8 cellular contexts compared by ENCODE assay signal in the genomic region with DNA sequence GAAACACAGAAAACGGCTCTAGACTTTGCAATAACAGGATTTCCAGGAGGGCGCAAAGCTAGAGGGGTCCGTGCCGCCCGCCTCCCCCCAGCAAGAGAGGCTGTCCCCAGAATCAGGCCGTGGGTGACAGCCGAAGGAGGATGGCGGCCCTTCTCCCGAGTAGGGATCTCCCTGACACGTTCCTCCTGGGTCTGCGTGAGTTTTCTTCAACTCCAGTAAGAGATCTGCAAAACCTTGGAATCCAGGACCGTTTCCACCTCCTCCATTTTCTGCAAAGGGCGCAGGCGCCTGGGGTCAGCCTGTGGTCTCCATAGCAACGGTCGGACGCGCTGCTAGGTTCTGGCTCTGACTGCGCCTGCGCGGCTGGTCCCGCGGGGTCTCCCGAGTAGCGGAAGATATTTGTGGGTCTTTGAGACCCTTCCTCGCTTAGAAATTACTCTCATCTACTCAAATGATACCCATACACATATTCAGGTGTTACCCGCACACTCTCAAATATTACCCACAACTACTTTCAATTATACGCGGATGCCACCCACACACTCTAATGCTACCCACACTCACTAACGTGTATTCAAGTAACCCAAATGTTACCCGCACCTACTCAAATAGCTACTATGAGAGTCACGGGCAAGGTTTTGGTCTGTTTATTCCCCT. TPM values are rescaled to one million over a fixed set of nuclear protein-coding genes. Genes with fewer than 3 reads are reported as not detected.
DNase-seq lines count a peak whose midpoint lies in the region; ATAC-seq and TF ChIP-seq lines count a peak whose summit lies in the region.

No MANE protein-coding gene starts in this region.

- intact Hi-C loops in activated CD8-positive, alpha-beta T cell treated with anti-CD3 and anti-CD28 coated beads for 36 hours (cut with micrococcal nuclease) = no loop called here
- intact Hi-C loops in CD14-positive monocyte (cut with micrococcal nuclease) = no loop called here

- no peak overlapping the region for H3K27ac ChIP-seq in fibroblast of lung (ENCODE audit: insufficient read depth, low read length)
- no peak overlapping the region for H3K27ac ChIP-seq in tibial nerve

- no peak for TF ChIP-seq EP300 in tibial nerve (IDR thresholded peaks at IDR 0.05)

- H3K9ac ChIP-seq in fibroblast of lung (ENCODE audit: insufficient read depth, low read length) = peak overlapping the region; percentile 55

- POLR2A ChIA-PET in activated CD8-positive, alpha-beta T cell treated with anti-CD3 and anti-CD28 coated beads for 36 hours (lab: Charles Lee) = interaction anchor here (1.0 kb wide), 1 partner anchor 174 kb away, joined by 4 read pairs; a partner anchor contains a TSS

- H3K4me2 ChIP-seq in fibroblast of lung (ENCODE audit: extremely low read depth, insufficient read depth, low read length) = peak overlapping the region; percentile 98

- no peaks in the 10 kb centered on the region for H3K36me3 Mint-ChIP-seq in activated CD8-positive, alpha-beta T cell treated with anti-CD3 and anti-CD28 coated beads for 36 hours (ENCODE audit: low read depth)
- H3K36me3 Mint-ChIP-seq in CD14-positive monocyte = no peaks in the 10 kb centered on the region

- whole genome bisulfite sequencing in tibial nerve, 2 donors = 4% methylated on average over 29 to 30 of the region's 32 CpGs

- H3K27me3 Mint-ChIP-seq in activated CD8-positive, alpha-beta T cell treated with anti-CD3 and anti-CD28 coated beads for 36 hours = peaks cover 70% of the 10 kb centered on the region
- H3K27me3 Mint-ChIP-seq in CD14-positive monocyte (ENCODE audit: low read depth in 3 of 3) = peaks cover 57 to 77% (median 57%) of the 10 kb centered on the region in 3 donors

- DNase-seq in DMS114 treated with DMSO at 0.1 percent for 48 hours (lab: John Stamatoyannopoulos, UW; ENCODE audit: unreplicated experiment) (peak; percentile 60), NCI-H1105 treated with DMSO at 0.1 percent for 48 hours (lab: John Stamatoyannopoulos, UW) (peak; percentile 68), fibroblast of lung (ENCODE audit: low read depth in 2 of 2) (peak; percentile 68 to 84), myocyte (ENCODE audit: low read depth) (peak; percentile 79), tibial nerve (ENCODE audit: low spot score in 2 of 2) (peak in 1 of 2 donors; percentile 57), CD14-positive monocyte (ENCODE audit: low spot score) (no peak), NOMO-1 treated with DMSO at 0.1 percent for 48 hours (lab: John Stamatoyannopoulos, UW; ENCODE audit: unreplicated experiment) (no peak)
- DNase-seq in activated CD8-positive, alpha-beta T cell treated with anti-CD3 and anti-CD28 coated beads for 36 hours = peak; percentile 68

- no peaks in the 10 kb centered on the region for H3K79me2 ChIP-seq in fibroblast of lung (ENCODE audit: control insufficient read depth, insufficient read depth, low read length)

- no peaks in the 10 kb centered on the region for H3K9me3 ChIP-seq in fibroblast of lung (ENCODE audit: control insufficient read depth, insufficient read depth, low read depth, low read length)
- no peaks in the 10 kb centered on the region for H3K9me3 ChIP-seq in tibial nerve

- H3K27ac Mint-ChIP-seq in activated CD8-positive, alpha-beta T cell treated with anti-CD3 and anti-CD28 coated beads for 36 hours = no peak overlapping the region
- no peak overlapping the region for H3K27ac Mint-ChIP-seq in CD14-positive monocyte

- peak; percentile 69 for ATAC-seq in activated CD8-positive, alpha-beta T cell treated with anti-CD3 and anti-CD28 coated beads for 36 hours

- no peaks in the 10 kb centered on the region for H3K36me3 ChIP-seq in fibroblast of lung (ENCODE audit: control insufficient read depth, insufficient read depth, low read length)
- no peaks in the 10 kb centered on the region for H3K36me3 ChIP-seq in tibial nerve

- H3K4me3 ChIP-seq in fibroblast of lung (replicated peaks in 1 of 4; ENCODE audit: control extremely low read depth in 1 of 4, insufficient read depth in 1 of 4, low read depth in 3 of 4, low read length in 4 of 4) = peak overlapping the region; percentile 59 to 66 (median 60)
- peak overlapping the region; percentile 29 to 56 (median 38) for H3K4me3 ChIP-seq in tibial nerve

- H3K27me3 ChIP-seq in fibroblast of lung (ENCODE audit: control insufficient read depth, insufficient read depth, low read length) (no peaks in the 10 kb centered on the region), tibial nerve (peaks cover 0 to 46% of the 10 kb centered on the region in 2 donors)

- no peak for TF ChIP-seq POLR2A in tibial nerve (IDR thresholded peaks at IDR 0.05)

- no peak for TF ChIP-seq CTCF in activated CD8-positive, alpha-beta T cell treated with anti-CD3 and anti-CD28 coated beads for 36 hours (IDR thresholded peaks at IDR 0.05)
- TF ChIP-seq CTCF in fibroblast of lung (conservative IDR thresholded peaks at IDR 0.05 in 1 of 2, IDR thresholded peaks at IDR 0.05 in 1 of 2; ENCODE audit: low read depth in 1 of 2, low read length in 2 of 2) (no peak), tibial nerve (IDR thresholded peaks at IDR 0.05) (no peak), CD14-positive monocyte (IDR thresholded peaks at IDR 0.05) (no peak)

- H3K4me1 ChIP-seq in fibroblast of lung (ENCODE audit: control insufficient read depth, extremely low read depth, insufficient read depth, low read length) (peaks cover 3% of the 10 kb centered on the region), tibial nerve (peaks cover 0 to 20% (median 4%) of the 10 kb centered on the region in 4 donors)

- H2AFZ ChIP-seq in fibroblast of lung (ENCODE audit: low read length) = peak overlapping the region; percentile 95

- CTCF ChIA-PET in activated CD8-positive, alpha-beta T cell treated with anti-CD3 and anti-CD28 coated beads for 36 hours (lab: Charles Lee) = interaction anchor here (1.1 kb wide), 1 partner anchor 61 kb away, joined by 3 read pairs; no protein-coding TSS in a partner anchor

- no peaks in the 10 kb centered on the region for H4K20me1 ChIP-seq in fibroblast of lung (ENCODE audit: control insufficient read depth, extremely low read depth, insufficient read depth, low read length)

- no peaks in the 10 kb centered on the region for H3K9me3 Mint-ChIP-seq in activated CD8-positive, alpha-beta T cell treated with anti-CD3 and anti-CD28 coated beads for 36 hours
- peaks cover 0 to 10% (median 5%) of the 10 kb centered on the region in 7 donors for H3K9me3 Mint-ChIP-seq in CD14-positive monocyte

- peak overlapping the region; percentile 56 for H3K4me3 Mint-ChIP-seq in activated CD8-positive, alpha-beta T cell treated with anti-CD3 and anti-CD28 coated beads for 36 hours
- peak overlapping the region in 1 of 2 donors; percentile 81 for H3K4me3 Mint-ChIP-seq in CD14-positive monocyte

- peaks cover 32% of the 10 kb centered on the region for H3K4me1 Mint-ChIP-seq in activated CD8-positive, alpha-beta T cell treated with anti-CD3 and anti-CD28 coated beads for 36 hours (ENCODE audit: low read depth)
- H3K4me1 Mint-ChIP-seq in CD14-positive monocyte = peaks cover 14% of the 10 kb centered on the region

RNA-seq across cellular contexts. Expression of a gene that starts 2.1 kb away (rescaled TPM):
- not detected for total RNA-seq in activated CD8-positive, alpha-beta T cell treated with anti-CD3 and anti-CD28 coated beads for 36 hours
- under 0.01 and 0.17 TPM in 2 replicates for total RNA-seq in fibroblast of lung
- polyA plus RNA-seq in fibroblast of lung = 0.01 and 0.07 TPM in 2 replicates
- polyA plus RNA-seq in fibroblast of lung (2012) = 0.05 TPM in 1 of 2 replicates, not detected in the other
- polyA minus RNA-seq in fibroblast of lung (ENCODE audit: low replicate concordance) = not detected in 2 replicates
- 0.05 and 0.10 TPM in 2 replicates for total RNA-seq in myocyte
- polyA plus RNA-seq in myocyte (2012) = 0.04 TPM
- under 1 TPM in 1 of 4 donors, not detected in 3; 0.30 TPM for total RNA-seq in tibial nerve
- polyA plus RNA-seq in CD14-positive monocyte = not detected

RNA-seq across cellular contexts. Expression of a gene that starts 13.3 kb away (rescaled TPM):
- total RNA-seq in activated CD8-positive, alpha-beta T cell treated with anti-CD3 and anti-CD28 coated beads for 36 hours = not detected
- total RNA-seq in fibroblast of lung = 13.4 and 17.2 TPM in 2 replicates
- polyA plus RNA-seq in fibroblast of lung = 1.9 and 4.8 TPM in 2 replicates
- polyA plus RNA-seq in fibroblast of lung (2012) = 3.3 and 10.0 TPM in 2 replicates
- polyA minus RNA-seq in fibroblast of lung (ENCODE audit: low replicate concordance) = 2.0 and 5.3 TPM in 2 replicates
- total RNA-seq in myocyte = 18.0 and 19.7 TPM in 2 replicates
- 9.6 TPM for polyA plus RNA-seq in myocyte (2012)
- total RNA-seq in tibial nerve = 1 to 10 TPM; 2.8 to 7.3 (median 5.0) TPM
- polyA plus RNA-seq in CD14-positive monocyte = not detected

RNA-seq across cellular contexts. Expression of a gene that starts 44.7 kb away (rescaled TPM):
- total RNA-seq in activated CD8-positive, alpha-beta T cell treated with anti-CD3 and anti-CD28 coated beads for 36 hours = not detected
- total RNA-seq in fibroblast of lung (3.9 and 8.9 TPM in 2 replicates), myocyte (89.0 and 102 TPM in 2 replicates), tibial nerve (1 to 10 TPM in 3 of 4 donors, under 1 TPM in 1; 0.90 to 7.4 (median 3.4) TPM)
- polyA plus RNA-seq in fibroblast of lung (0.45 and 1.4 TPM in 2 replicates), CD14-positive monocyte (not detected)
- polyA plus RNA-seq in fibroblast of lung (2012) = 0.56 and 1.4 TPM in 2 replicates
- polyA minus RNA-seq in fibroblast of lung (ENCODE audit: low replicate concordance) = 0.41 TPM in 1 of 2 replicates, not detected in the other
- 53.7 TPM for polyA plus RNA-seq in myocyte (2012)

Comparison
In these comparisons a context has a peak if more than half of its experiments do, and no peak if none do; other contexts are left out.
1. DNase-seq: peak in DMS114 treated with DMSO at 0.1 percent for 48 hours (single experiment), NCI-H1105 treated with DMSO at 0.1 percent for 48 hours (single experiment), activated CD8-positive, alpha-beta T cell treated with anti-CD3 and anti-CD28 coated beads for 36 hours (single experiment), fibroblast of lung (2 of 2) and myocyte (single experiment); none in CD14-positive monocyte (single experiment) and NOMO-1 treated with DMSO at 0.1 percent for 48 hours (single experiment).